15 cellular contexts compared by ENCODE assay signal in genomic region chr12:125434936-125435443, GRCh38.
A peak's percentile ranks its signal among the peaks of the same experiment; 100 is the strongest.
DNase-seq lines count a peak whose midpoint lies in the region; ATAC-seq, FAIRE-seq and TF ChIP-seq lines count a peak whose summit lies in the region.
"Had no signal": no experiment of that assay in that cellular context is flagged by ENCODE, and none has a peak within 500 bp of the region (broad histone marks: within the 10 kb centered on the region; RNA-seq: fewer than 3 reads in every experiment).

No MANE protein-coding gene starts in this region.

- H3K27ac ChIP-seq in right lobe of liver = no peak overlapping the region

- H3K9me3 Mint-ChIP-seq in immature natural killer cell = peaks cover 0 to 1% (median 0%) of the 10 kb centered on the region in 6 donors

- DNase-seq in GM18507 (ENCODE audit: extremely low spot score, insufficient read length, low read depth) (peak; percentile 20), immature natural killer cell (no peak), putamen (ENCODE audit: low spot score) (no peak), OCI-M2 (lab: John Stamatoyannopoulos, UW; ENCODE audit: unreplicated experiment) (no peak), right lobe of liver (no peak)
- DNase-seq: activated B cell treated with CpG ODN at 0.5 μM for 24 hours; C1 segment of cervical spinal cord; midbrain; MV-4-11; NCI-H510A treated with DMSO at 0.1 percent for 48 hours; posterior cingulate gyrus; stimulated activated CD4-positive, alpha-beta T cell treated with anti-CD3 and anti-CD28 coated beads, Interleukin-2, amount 100 ng/mL, for 48 hours had no signal

- no peak for TF ChIP-seq POLR2A in right lobe of liver (IDR thresholded peaks at IDR 0.05)

- H3K36me3 ChIP-seq in right lobe of liver = no peaks in the 10 kb centered on the region

- ATAC-seq in GM19467 (IDR thresholded peaks at IDR 0.05; ENCODE audit: unreplicated experiment) (peak; percentile 67), HG02884 (IDR thresholded peaks at IDR 0.05; ENCODE audit: unreplicated experiment) (peak; percentile 70), HG03521 (IDR thresholded peaks at IDR 0.05; ENCODE audit: unreplicated experiment) (peak; percentile 49), right lobe of liver (no peak)

- H3K4me3 ChIP-seq in right lobe of liver = no peak overlapping the region

- no peaks in the 10 kb centered on the region for H3K4me1 Mint-ChIP-seq in immature natural killer cell

- H3K27me3 Mint-ChIP-seq in immature natural killer cell (ENCODE audit: low read depth in 3 of 3) = peaks cover 2% of the 10 kb centered on the region in 3 donors

- H3K4me1 ChIP-seq in right lobe of liver = no peaks in the 10 kb centered on the region

- TF ChIP-seq CTCF in right lobe of liver (IDR thresholded peaks at IDR 0.05) = no peak

- no peak overlapping the region for H3K27ac Mint-ChIP-seq in immature natural killer cell
- H3K27ac Mint-ChIP-seq: activated B cell treated with CpG ODN at 0.5 μM for 24 hours had no signal

- FAIRE-seq in GM18507 (lab: Jason Lieb, UNC) = peak; percentile 87

- no peaks in the 10 kb centered on the region for H3K27me3 ChIP-seq in right lobe of liver

- intact Hi-C loops in right lobe of liver (cut with DNase I) = no loop called here

- no peak overlapping the region for H3K4me3 Mint-ChIP-seq in immature natural killer cell
- H3K4me3 Mint-ChIP-seq: activated B cell treated with CpG ODN at 0.5 μM for 24 hours had no signal

- H3K36me3 Mint-ChIP-seq in immature natural killer cell = no peaks in the 10 kb centered on the region

- no peaks in the 10 kb centered on the region for H3K9me3 ChIP-seq in right lobe of liver

- 59% methylated on average over 3 of the region's 8 CpGs for WGBS in right lobe of liver (ENCODE audit: insufficient coverage, low coverage, low lambda C conversion rate, missing lambda C conversion rate)

Comparison
In these comparisons a context has a peak if more than half of its experiments do, and no peak if none do; other contexts are left out.
1. ATAC-seq: peak in GM19467 (single experiment), HG02884 (single experiment) and HG03521 (single experiment); none in right lobe of liver (0 of 4).